Comparison of ENCODE assay signal across 18 cellular contexts in genomic region chr3:177594096-177594495, GRCh38.
DNase-seq lines count a peak whose midpoint lies in the region; TF ChIP-seq lines count a peak whose summit lies in the region.
"Had no signal": no experiment of that assay in that cellular context is flagged by ENCODE, and none has a peak within 500 bp of the region (broad histone marks: within the 10 kb centered on the region; RNA-seq: fewer than 3 reads in every experiment).

No MANE protein-coding gene starts in this region.

- H3K36me3 ChIP-seq in Caco-2 (ENCODE audit: control insufficient read depth, insufficient read depth, low read length), result no peaks in the 10 kb centered on the region
- no peaks in the 10 kb centered on the region for H3K36me3 ChIP-seq in colonic mucosa
- H3K36me3 ChIP-seq in neural progenitor cell, result no peaks in the 10 kb centered on the region

- peaks cover 15% of the 10 kb centered on the region for H3K4me1 Mint-ChIP-seq in Caco-2 (ENCODE audit: low read depth, unreplicated experiment)
- H3K4me1 Mint-ChIP-seq in neural progenitor cell, result peaks cover 70% of the 10 kb centered on the region

- H3K27ac Mint-ChIP-seq in Caco-2 (ENCODE audit: unreplicated experiment) (no peak overlapping the region), neural progenitor cell (peak overlapping the region; percentile 72)
- H3K27ac Mint-ChIP-seq: H9; IgD-negative memory B cell; stimulated activated naive B cell treated with anti-CD40 and anti-IgM and Interleukin-4, amounts not matched to agents 10 μg/mL and 1 μg/mL and 100 μg/mL, for 72 hours had no signal

- H3K4me1 ChIP-seq in Caco-2, result peaks cover 29% of the 10 kb centered on the region; the same call in 1 of the 2 replicates
- no peaks in the 10 kb centered on the region for H3K4me1 ChIP-seq in colonic mucosa
- peaks cover 38% of the 10 kb centered on the region for H3K4me1 ChIP-seq in neural progenitor cell

- H3K27me3 ChIP-seq in Caco-2 (replicated peaks; ENCODE audit: control insufficient read depth, insufficient read depth, low read length), result no peaks in the 10 kb centered on the region
- H3K27me3 ChIP-seq in colonic mucosa, result no peaks in the 10 kb centered on the region
- H3K27me3 ChIP-seq in neural progenitor cell, result no peaks in the 10 kb centered on the region

- H3K9me3 ChIP-seq in Caco-2 (no peaks in the 10 kb centered on the region), colonic mucosa (no peaks in the 10 kb centered on the region), neural progenitor cell (ENCODE audit: low read depth) (no peaks in the 10 kb centered on the region)

- no peak overlapping the region for H2AFZ ChIP-seq in neural progenitor cell (replicated peaks)

- peak; percentile 49 to 60 for DNase-seq in Caco-2
- peak; percentile 53 for DNase-seq in NCI-H82 treated with DMSO at 0.1 percent for 48 hours (lab: John Stamatoyannopoulos, UW; ENCODE audit: unreplicated experiment)
- peak; percentile 46 for DNase-seq in colonic mucosa
- no peak for DNase-seq in neural progenitor cell (ENCODE audit: low spot score)
- no peak for DNase-seq in stimulated activated CD4-positive, alpha-beta T cell treated with anti-CD3 and anti-CD28 coated beads, Interleukin-4, amount 100 ng/mL, for 4 hours
- no peak for DNase-seq in C1 segment of cervical spinal cord (lab: John Stamatoyannopoulos, UW)
- no peak for DNase-seq in cardiac septum (ENCODE audit: low spot score)
- DNase-seq in NCI-H187 (lab: John Stamatoyannopoulos, UW), result no peak
- DNase-seq: activated CD4-positive, alpha-beta T cell treated with anti-CD3 and anti-CD28 coated beads for 48 hours; activated CD8-positive, alpha-beta memory T cell treated with anti-CD3 and anti-CD28 coated beads, Interleukin-2, amount 50 U/mL, for 48 hours; activated gamma-delta T cell treated with Interleukin-2 at 50 U/mL for 16 hours; COR-L47; H9; midbrain; NCI-H1105 treated with DMSO at 0.1 percent for 48 hours; retina; stimulated activated naive B cell treated with anti-CD40 and anti-IgM and Interleukin-4, amounts not matched to agents 10 μg/mL and 1 μg/mL and 100 μg/mL, for 72 hours had no signal

- H3K9me3 Mint-ChIP-seq in Caco-2 (ENCODE audit: unreplicated experiment) (no peaks in the 10 kb centered on the region), neural progenitor cell (no peaks in the 10 kb centered on the region)
- H3K9me3 Mint-ChIP-seq: H9; IgD-negative memory B cell; stimulated activated naive B cell treated with anti-CD40 and anti-IgM and Interleukin-4, amounts not matched to agents 10 μg/mL and 1 μg/mL and 100 μg/mL, for 72 hours had no signal

- no peaks in the 10 kb centered on the region for H4K20me1 ChIP-seq in neural progenitor cell (ENCODE audit: low read depth)

- H3K4me3 Mint-ChIP-seq in Caco-2 (ENCODE audit: unreplicated experiment) (no peak overlapping the region), neural progenitor cell (no peak overlapping the region)
- H3K4me3 Mint-ChIP-seq: H9; IgD-negative memory B cell; stimulated activated naive B cell treated with anti-CD40 and anti-IgM and Interleukin-4, amounts not matched to agents 10 μg/mL and 1 μg/mL and 100 μg/mL, for 72 hours had no signal

- H3K4me3 ChIP-seq in Caco-2 (ENCODE audit: low read depth, low read length) (no peak overlapping the region), colonic mucosa (no peak overlapping the region), neural progenitor cell (no peak overlapping the region)

- H3K27me3 Mint-ChIP-seq in Caco-2 (ENCODE audit: insufficient read depth, unreplicated experiment), result no peaks in the 10 kb centered on the region
- peaks cover 4% of the 10 kb centered on the region for H3K27me3 Mint-ChIP-seq in neural progenitor cell (ENCODE audit: insufficient read depth, low read depth)
- H3K27me3 Mint-ChIP-seq: IgD-negative memory B cell; stimulated activated naive B cell treated with anti-CD40 and anti-IgM and Interleukin-4, amounts not matched to agents 10 μg/mL and 1 μg/mL and 100 μg/mL, for 72 hours had no signal

- no peak overlapping the region for H3K4me2 ChIP-seq in neural progenitor cell

- CTCF ChIA-PET in Caco-2 (lab: Charles Lee), result no interaction called here

- POLR2A ChIA-PET in Caco-2 (lab: Charles Lee), result no interaction called here

- no peak for TF ChIP-seq CTCF in Caco-2 (IDR thresholded peaks at IDR 0.05; ENCODE audit: insufficient read depth in 1 of 2, low read depth in 1 of 2, low read length in 1 of 2, severe bottlenecking in 1 of 2, unreplicated experiment in 1 of 2)
- TF ChIP-seq CTCF in colonic mucosa (IDR thresholded peaks at IDR 0.05), result no peak
- TF ChIP-seq CTCF in neural progenitor cell (IDR thresholded peaks at IDR 0.05), result no peak

- intact Hi-C loops in Caco-2 (cut with micrococcal nuclease; ENCODE audit: unreplicated experiment), result loop anchor here (5.0 kb wide), 1 partner anchor 78 kb away; no protein-coding TSS in a partner anchor
- intact Hi-C loops in colonic mucosa (cut with DNase I), result no loop called here
- intact Hi-C loops in cardiac septum (cut with DNase I), result no loop called here

- H3F3A ChIP-seq in neural progenitor cell (ENCODE audit: low read depth), result peaks cover 6% of the 10 kb centered on the region

- H3K9ac ChIP-seq in colonic mucosa (ENCODE audit: low read depth in 2 of 2, low read length in 2 of 2), result no peak overlapping the region
- H3K9ac ChIP-seq in neural progenitor cell, result no peak overlapping the region

- no peaks in the 10 kb centered on the region for H3K79me2 ChIP-seq in neural progenitor cell (ENCODE audit: low read depth)

- no TSS peak for BruUV-seq in Caco-2 (replicated peaks; lab: Mats Ljungman, UMichigan)

- no peaks in the 10 kb centered on the region for H3K36me3 Mint-ChIP-seq in Caco-2 (ENCODE audit: insufficient read depth, unreplicated experiment)
- H3K36me3 Mint-ChIP-seq in neural progenitor cell, result no peaks in the 10 kb centered on the region
- H3K36me3 Mint-ChIP-seq: IgD-negative memory B cell; stimulated activated naive B cell treated with anti-CD40 and anti-IgM and Interleukin-4, amounts not matched to agents 10 μg/mL and 1 μg/mL and 100 μg/mL, for 72 hours had no signal

- no peak overlapping the region for H3K27ac ChIP-seq in colonic mucosa
- no peak overlapping the region for H3K27ac ChIP-seq in neural progenitor cell

Comparison
In these comparisons a context has a peak if more than half of its experiments do, and no peak if none do; other contexts are left out.
1. DNase-seq: peak in Caco-2 (2 of 2), NCI-H82 treated with DMSO at 0.1 percent for 48 hours (single experiment) and colonic mucosa (single experiment); none in neural progenitor cell (single experiment), stimulated activated CD4-positive, alpha-beta T cell treated with anti-CD3 and anti-CD28 coated beads, Interleukin-4, amount 100 ng/mL, for 4 hours (0 of 2), C1 segment of cervical spinal cord (0 of 14), cardiac septum (single experiment) and NCI-H187 (0 of 2).